In the genomic region with DNA sequence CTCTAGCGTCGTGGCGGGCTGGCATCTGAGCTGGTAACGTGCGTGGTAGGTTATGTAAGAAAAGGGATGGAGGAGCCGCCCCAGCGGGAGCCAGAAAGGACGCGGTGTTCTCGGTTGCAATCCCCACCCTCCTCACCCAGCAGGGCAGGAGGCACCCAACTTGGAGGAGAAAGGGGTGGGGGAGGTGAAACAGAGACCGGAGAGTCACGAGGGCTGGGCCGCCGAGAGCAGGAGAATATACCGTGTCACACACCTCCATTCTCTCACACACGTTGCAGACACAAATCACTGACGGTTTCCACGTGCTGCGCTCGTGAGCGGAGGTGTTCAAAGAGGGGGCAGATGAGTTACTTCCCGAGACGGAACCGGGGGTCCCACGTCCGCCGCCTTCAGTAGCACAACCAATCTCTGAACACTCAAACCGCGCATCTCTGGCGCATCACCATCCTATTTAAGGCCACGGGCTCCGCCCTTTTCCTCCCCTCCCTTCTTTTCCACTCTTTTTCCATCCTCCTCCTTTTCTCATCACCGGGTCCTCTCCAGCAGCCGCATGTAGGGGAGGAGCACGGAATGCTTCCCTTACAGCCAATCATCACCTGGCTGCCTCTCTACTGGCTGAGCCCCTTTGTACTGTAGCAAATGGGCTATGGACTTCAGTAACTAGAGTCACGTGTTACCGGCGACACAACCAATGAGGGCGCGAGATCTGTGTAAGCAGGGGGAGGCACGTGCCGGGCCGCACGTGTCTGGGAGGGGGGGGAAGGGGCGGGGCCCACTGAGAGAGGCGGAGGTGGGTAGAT, we compare ENCODE assay signal across 8 cellular contexts. TPM values are rescaled to one million over a fixed set of nuclear protein-coding genes. Genes with fewer than 3 reads are reported as not detected.
DNase-seq lines count a peak whose midpoint lies in the region; ATAC-seq and TF ChIP-seq lines count a peak whose summit lies in the region.

Gene CIART (plus strand): TSS at position 797 of the 800 bp plus-strand sequence. CDS start 714 bp downstream, outside the sequence.

- no peak for TF ChIP-seq CTCF in lower lobe of right lung (IDR thresholded peaks at IDR 0.05)

- peaks cover 23% of the 10 kb centered on the region for H3K4me1 Mint-ChIP-seq in activated CD8-positive, alpha-beta memory T cell treated with anti-CD3 and anti-CD28 coated beads, Interleukin-2, amount 10 ng/mL, durations not matched to agents 7 days and 5 days
- peaks cover 17 to 24% of the 10 kb centered on the region in 2 donors for H3K4me1 Mint-ChIP-seq in effector memory CD8-positive, alpha-beta T cell (ENCODE audit: low read depth in 2 of 2)

- H3K9me3 ChIP-seq in lower lobe of right lung, result no peaks in the 10 kb centered on the region

- intact Hi-C loops in lower lobe of right lung (cut with DNase I), result no loop called here

- H3K4me3 ChIP-seq in lower lobe of right lung, result peak within 1 kb of the TSS; percentile 57

- CTCF ChIA-PET in activated CD8-positive, alpha-beta memory T cell treated with anti-CD3 and anti-CD28 coated beads, Interleukin-2, amount 10 ng/mL, durations not matched to agents 7 days and 5 days (lab: Charles Lee), result interaction anchor here (1.0 to 9.7 kb wide), 7 partner anchors 13 to 280 kb away, joined by 3 to 89 read pairs (median 4); partner anchors contain the start of genes APH1A and CA14

- H3K27me3 ChIP-seq in lower lobe of right lung (ENCODE audit: low read depth), result no peaks in the 10 kb centered on the region

- no peaks in the 10 kb centered on the region for H3K9me3 Mint-ChIP-seq in activated CD8-positive, alpha-beta memory T cell treated with anti-CD3 and anti-CD28 coated beads, Interleukin-2, amount 10 ng/mL, durations not matched to agents 7 days and 5 days (ENCODE audit: low read depth)
- no peaks in the 10 kb centered on the region for H3K9me3 Mint-ChIP-seq in effector memory CD8-positive, alpha-beta T cell

- peak within 1 kb of the TSS; percentile 81 for H3K4me3 Mint-ChIP-seq in activated CD8-positive, alpha-beta memory T cell treated with anti-CD3 and anti-CD28 coated beads, Interleukin-2, amount 10 ng/mL, durations not matched to agents 7 days and 5 days
- peak within 1 kb of the TSS; percentile 74 to 85 for H3K4me3 Mint-ChIP-seq in effector memory CD8-positive, alpha-beta T cell

- ATAC-seq in HG03442 (IDR thresholded peaks at IDR 0.05; ENCODE audit: unreplicated experiment) (peak; percentile 71), lower lobe of right lung (peak; percentile 97)
- ATAC-seq in activated CD8-positive, alpha-beta memory T cell treated with anti-CD3 and anti-CD28 coated beads, Interleukin-2, amount 10 ng/mL, durations not matched to agents 7 days and 5 days, result peak; percentile 95
- peak; percentile 89 for ATAC-seq in effector memory CD8-positive, alpha-beta T cell (replicated peaks)

- DNase-seq in GM04504 (ENCODE audit: low read depth) (peak; percentile 99), NCI-H748 (lab: John Stamatoyannopoulos, UW; ENCODE audit: unreplicated experiment) (peak; percentile 99), lower lobe of right lung (peak; percentile 95), SW480 (ENCODE audit: low spot score) (no peak)
- DNase-seq in activated CD8-positive, alpha-beta memory T cell treated with anti-CD3 and anti-CD28 coated beads, Interleukin-2, amount 10 ng/mL, durations not matched to agents 7 days and 5 days, result peak; percentile 88
- peak; percentile 56 to 65 (median 62) for DNase-seq in effector memory CD8-positive, alpha-beta T cell
- peak; percentile 79 for DNase-seq in stimulated activated CD4-positive, alpha-beta T cell treated with anti-CD3 and anti-CD28 coated beads, Interleukin-4, amount 100 ng/mL, for 24 hours

- peak within 1 kb of the TSS; percentile 71 for H3K27ac Mint-ChIP-seq in activated CD8-positive, alpha-beta memory T cell treated with anti-CD3 and anti-CD28 coated beads, Interleukin-2, amount 10 ng/mL, durations not matched to agents 7 days and 5 days
- peak within 1 kb of the TSS; percentile 91 to 94 for H3K27ac Mint-ChIP-seq in effector memory CD8-positive, alpha-beta T cell

- peaks cover 16% of the 10 kb centered on the region for H3K4me1 ChIP-seq in lower lobe of right lung

- H3K36me3 ChIP-seq in lower lobe of right lung, result peaks cover 6% of the 10 kb centered on the region

- peaks cover 7% of the 10 kb centered on the region for H3K27me3 Mint-ChIP-seq in activated CD8-positive, alpha-beta memory T cell treated with anti-CD3 and anti-CD28 coated beads, Interleukin-2, amount 10 ng/mL, durations not matched to agents 7 days and 5 days
- H3K27me3 Mint-ChIP-seq in effector memory CD8-positive, alpha-beta T cell, result no peaks in the 10 kb centered on the region

- peak within 1 kb of the TSS; percentile 84 for H3K27ac ChIP-seq in lower lobe of right lung

- H3K36me3 Mint-ChIP-seq in activated CD8-positive, alpha-beta memory T cell treated with anti-CD3 and anti-CD28 coated beads, Interleukin-2, amount 10 ng/mL, durations not matched to agents 7 days and 5 days, result no peaks in the 10 kb centered on the region
- peaks cover 11% of the 10 kb centered on the region for H3K36me3 Mint-ChIP-seq in effector memory CD8-positive, alpha-beta T cell (ENCODE audit: insufficient read depth)

RNA-seq across cellular contexts. Expression of gene CIART, which starts in this region (rescaled TPM):
- total RNA-seq in activated CD8-positive, alpha-beta memory T cell treated with anti-CD3 and anti-CD28 coated beads, Interleukin-2, amount 10 ng/mL, durations not matched to agents 7 days and 5 days, result 1 to 10 TPM in 1 of 2 experiments, under 1 TPM in 1; 0.44 to 1.7 TPM
- total RNA-seq in lower lobe of right lung, result 6.2 TPM
